ENCODE assay signal across 1 cellular context in genomic region chr6:137901454-137901853, GRCh38.
TF ChIP-seq lines count a peak whose summit lies in the region.

No MANE protein-coding gene starts in this region.

TF ChIP-seq in K562, 482 proteins besides CTCF, POLR2A, EP300 and RAD21 (continued from another document):
- TF ChIP-seq RUNX1 (IDR thresholded peaks at IDR 0.05; ENCODE audit: low read depth) (no peak), ZNF146 (CRISPR knock-in tag; IDR thresholded peaks at IDR 0.05; ENCODE audit: unreplicated experiment) (no peak), HMBOX1 (IDR thresholded peaks at IDR 0.05) (peak; percentile 52), NFIC (IDR thresholded peaks at IDR 0.05) (peak; percentile 31), ZNF282 (CRISPR knock-in tag; IDR thresholded peaks at IDR 0.05) (no peak), ZBTB7A (IDR thresholded peaks at IDR 0.05; ENCODE audit: borderline replicate concordance, control insufficient read depth, low read depth, low read length) (no peak), GABPB1 (CRISPR knock-in tag; IDR thresholded peaks at IDR 0.05) (0 out of 2 replicates have a peak, but pooled peaks have one; percentile 24), ZKSCAN8 (CRISPR knock-in tag; IDR thresholded peaks at IDR 0.05) (no peak), THRAP3 (IDR thresholded peaks at IDR 0.05; ENCODE audit: borderline replicate concordance) (no peak), PREB (CRISPR knock-in tag; IDR thresholded peaks at IDR 0.05) (0 out of 2 replicates have a peak, but pooled peaks have one; percentile 79), BMI1 (IDR thresholded peaks at IDR 0.05; ENCODE audit: low read length) (no peak), SMAD4 (CRISPR knock-in tag; conservative IDR thresholded peaks at IDR 0.05) (peak; percentile 57), DMBX1 (CRISPR knock-in tag; IDR thresholded peaks at IDR 0.05; ENCODE audit: borderline replicate concordance) (peak; percentile 63; the same call in 1 of the 2 replicates), HNRNPH1 (optimal IDR thresholded peaks at IDR 0.05; ENCODE audit: low read depth, low read length) (no peak), CXXC5 (CRISPR knock-in tag; IDR thresholded peaks at IDR 0.05) (peak; percentile 27; the same call in 1 of the 2 replicates), SRSF9 (IDR thresholded peaks at IDR 0.05; ENCODE audit: borderline replicate concordance, low read depth, low read length) (no peak), ZBTB12 (CRISPR knock-in tag; IDR thresholded peaks at IDR 0.05) (peak; percentile 9; the same call in 1 of the 2 replicates), ZNF76 (CRISPR knock-in tag; IDR thresholded peaks at IDR 0.05; ENCODE audit: borderline replicate concordance) (0 out of 2 replicates have a peak, but pooled peaks have one; percentile 53), TCF3 (CRISPR knock-in tag; IDR thresholded peaks at IDR 0.05) (no peak), KLF6 (CRISPR knock-in tag; IDR thresholded peaks at IDR 0.05; ENCODE audit: borderline replicate concordance) (peak; percentile 52; the same call in 1 of the 2 replicates)
TF ChIP-seq in K562: peak in this region for 14.
